In the genomic region with DNA sequence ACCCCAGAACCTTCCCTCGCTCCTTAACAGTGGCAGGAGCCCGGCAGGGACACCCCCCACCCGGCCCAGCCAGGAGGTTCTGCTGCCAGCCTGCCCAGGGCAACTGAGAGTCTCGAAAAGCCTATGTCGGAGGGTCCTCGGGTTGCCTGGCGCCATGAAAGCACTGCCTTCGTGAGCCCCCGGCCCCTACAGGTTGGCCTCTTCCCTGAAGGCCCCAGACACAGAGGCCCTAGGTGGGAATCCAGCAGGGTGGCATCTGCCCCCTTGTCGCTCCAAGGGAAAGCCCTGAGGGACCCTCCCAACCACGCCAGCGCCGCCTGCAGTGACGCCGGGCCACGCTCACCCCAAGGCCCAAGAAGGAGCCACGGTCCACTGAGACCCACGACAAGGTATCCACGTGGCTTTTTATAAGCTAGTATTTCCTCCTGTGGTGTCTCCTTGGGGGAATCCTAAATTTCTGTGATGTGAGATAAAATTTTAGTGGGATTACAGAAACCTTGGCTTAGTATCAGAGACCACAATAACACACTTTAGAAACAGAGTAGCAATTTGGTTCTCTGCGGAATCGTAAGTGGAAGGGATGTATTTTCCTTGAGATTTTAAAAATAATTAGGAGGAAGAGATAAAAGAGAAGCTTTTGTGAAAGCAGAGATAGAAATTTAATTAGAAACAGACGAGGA, we compare ENCODE assay signal across 22 cellular contexts.
A peak's percentile ranks its signal among the peaks of the same experiment; 100 is the strongest.
DNase-seq lines count a peak whose midpoint lies in the region; ATAC-seq and TF ChIP-seq lines count a peak whose summit lies in the region.
"Had no signal": no experiment of that assay in that cellular context is flagged by ENCODE, and none has a peak within 500 bp of the region (broad histone marks: within the 10 kb centered on the region; RNA-seq: fewer than 3 reads in every experiment).

No MANE protein-coding gene starts in this region.

- no peaks in the 10 kb centered on the region for H3K9me3 ChIP-seq in testis
- H3K9me3 ChIP-seq: left lung, upper lobe of right lung had no signal

- TF ChIP-seq CTCF in nephron (IDR thresholded peaks at IDR 0.05; ENCODE audit: unreplicated experiment in 3 of 3) = no peak
- TF ChIP-seq CTCF in testis (IDR thresholded peaks at IDR 0.05) = no peak

- H3K4me3 Mint-ChIP-seq in activated CD8-positive, alpha-beta memory T cell treated with anti-CD3 and anti-CD28 coated beads, Interleukin-2, amount 10 ng/mL, durations not matched to agents 7 days and 5 days = no peak overlapping the region
- no peak overlapping the region for H3K4me3 Mint-ChIP-seq in dendritic cell treated with granulocyte-macrophage colony-stimulating factor and Interleukin-4, amounts not matched to agents 40 ng/mL and 50 ng/mL, for 4 days
- H3K4me3 Mint-ChIP-seq in nephron = no peak overlapping the region
- H3K4me3 Mint-ChIP-seq: activated CD4-positive, alpha-beta memory T cell treated with anti-CD3 and anti-CD28 coated beads, Interleukin-2, amount 10 ng/mL, durations not matched to agents 7 days and 5 days had no signal

- intact Hi-C loops in dendritic cell treated with granulocyte-macrophage colony-stimulating factor and Interleukin-4, amounts not matched to agents 40 ng/mL and 50 ng/mL, for 4 days (cut with micrococcal nuclease) = no loop called here
- intact Hi-C loops in testis (cut with DNase I; ENCODE audit: low total_unique reads) = no loop called here

- no peak for ATAC-seq in activated CD8-positive, alpha-beta memory T cell treated with anti-CD3 and anti-CD28 coated beads, Interleukin-2, amount 10 ng/mL, durations not matched to agents 7 days and 5 days
- ATAC-seq in GM19452 (IDR thresholded peaks at IDR 0.05; ENCODE audit: unreplicated experiment) = no peak
- ATAC-seq: left lung; PC-3; stimulated activated naive CD8-positive, alpha-beta T cell treated with anti-CD3 and anti-CD28 coated beads, Interleukin-15, Interleukin-2, amounts not matched to agents 100 U/mL and 50 U/mL, for 24 hours; upper lobe of right lung had no signal

- no peaks in the 10 kb centered on the region for H3K27me3 ChIP-seq in testis
- H3K27me3 ChIP-seq: dorsolateral prefrontal cortex, left lung, upper lobe of right lung had no signal

- H3K27ac Mint-ChIP-seq in activated CD8-positive, alpha-beta memory T cell treated with anti-CD3 and anti-CD28 coated beads, Interleukin-2, amount 10 ng/mL, durations not matched to agents 7 days and 5 days = no peak overlapping the region
- H3K27ac Mint-ChIP-seq in dendritic cell treated with granulocyte-macrophage colony-stimulating factor and Interleukin-4, amounts not matched to agents 40 ng/mL and 50 ng/mL, for 4 days = peak overlapping the region; percentile 99
- H3K27ac Mint-ChIP-seq in nephron = peak overlapping the region in 2 of 3 experiments; percentile 67 to 74

- WGBS in testis, 2 donors = 84 to 86% methylated on average over 13 to 22 of the region's 22 CpGs

- peaks cover 86% of the 10 kb centered on the region for H3K4me1 Mint-ChIP-seq in activated CD8-positive, alpha-beta memory T cell treated with anti-CD3 and anti-CD28 coated beads, Interleukin-2, amount 10 ng/mL, durations not matched to agents 7 days and 5 days
- H3K4me1 Mint-ChIP-seq in dendritic cell treated with granulocyte-macrophage colony-stimulating factor and Interleukin-4, amounts not matched to agents 40 ng/mL and 50 ng/mL, for 4 days (ENCODE audit: low read depth) = peaks cover 100% of the 10 kb centered on the region
- peaks cover 57% of the 10 kb centered on the region for H3K4me1 Mint-ChIP-seq in nephron

- H3K4me3 ChIP-seq in testis = no peak overlapping the region
- H3K4me3 ChIP-seq: dorsolateral prefrontal cortex, left lung, upper lobe of right lung had no signal

- CTCF ChIA-PET in activated CD8-positive, alpha-beta memory T cell treated with anti-CD3 and anti-CD28 coated beads, Interleukin-2, amount 10 ng/mL, durations not matched to agents 7 days and 5 days (lab: Charles Lee) = no interaction called here

- TF ChIP-seq POLR2A in testis (IDR thresholded peaks at IDR 0.05) = no peak

- H3K9me3 Mint-ChIP-seq in activated CD8-positive, alpha-beta memory T cell treated with anti-CD3 and anti-CD28 coated beads, Interleukin-2, amount 10 ng/mL, durations not matched to agents 7 days and 5 days (ENCODE audit: low read depth) = peaks cover 8% of the 10 kb centered on the region
- no peaks in the 10 kb centered on the region for H3K9me3 Mint-ChIP-seq in dendritic cell treated with granulocyte-macrophage colony-stimulating factor and Interleukin-4, amounts not matched to agents 40 ng/mL and 50 ng/mL, for 4 days
- H3K9me3 Mint-ChIP-seq in nephron = peaks cover 19% of the 10 kb centered on the region

- no peaks in the 10 kb centered on the region for H3K27me3 Mint-ChIP-seq in activated CD8-positive, alpha-beta memory T cell treated with anti-CD3 and anti-CD28 coated beads, Interleukin-2, amount 10 ng/mL, durations not matched to agents 7 days and 5 days
- H3K27me3 Mint-ChIP-seq in dendritic cell treated with granulocyte-macrophage colony-stimulating factor and Interleukin-4, amounts not matched to agents 40 ng/mL and 50 ng/mL, for 4 days = no peaks in the 10 kb centered on the region
- H3K27me3 Mint-ChIP-seq in nephron (ENCODE audit: low read depth) = no peaks in the 10 kb centered on the region

- peak; percentile 31 for DNase-seq in activated CD8-positive, alpha-beta memory T cell treated with anti-CD3 and anti-CD28 coated beads, Interleukin-2, amount 10 ng/mL, durations not matched to agents 7 days and 5 days
- no peak for DNase-seq in activated CD8-positive, alpha-beta memory T cell treated with anti-CD3 and anti-CD28 coated beads for 24 hours
- DNase-seq in testis (no peak), NCI-H226 (no peak), activated gamma-delta T cell (lab: John Stamatoyannopoulos, UW) (no peak)
- DNase-seq: activated CD4-positive, alpha-beta memory T cell treated with anti-CD3 and anti-CD28 coated beads, Interleukin-2, amount 10 ng/mL, durations not matched to agents 7 days and 5 days; C1 segment of cervical spinal cord; DMS 273 treated with DMSO at 0.1 percent for 48 hours; left lung; midbrain; NCI-H1417 treated with DMSO at 0.1 percent for 48 hours; occipital lobe; PC-3; SIG-M5; stimulated activated CD4-positive, alpha-beta T cell treated with anti-CD3 and anti-CD28 coated beads, Interleukin-1b, Interleukin-23, amount 100 ng/mL, for 48 hours; stimulated activated naive CD8-positive, alpha-beta T cell treated with anti-CD3 and anti-CD28 coated beads, Interleukin-15, Interleukin-2, amounts not matched to agents 100 U/mL and 50 U/mL, for 24 hours; T-helper 2 cell; upper lobe of right lung had no signal

- H3K36me3 Mint-ChIP-seq in activated CD8-positive, alpha-beta memory T cell treated with anti-CD3 and anti-CD28 coated beads, Interleukin-2, amount 10 ng/mL, durations not matched to agents 7 days and 5 days = peaks cover 22% of the 10 kb centered on the region
- peaks cover 38% of the 10 kb centered on the region for H3K36me3 Mint-ChIP-seq in dendritic cell treated with granulocyte-macrophage colony-stimulating factor and Interleukin-4, amounts not matched to agents 40 ng/mL and 50 ng/mL, for 4 days (ENCODE audit: low read depth)
- H3K36me3 Mint-ChIP-seq in nephron (ENCODE audit: low read depth) = peaks cover 18% of the 10 kb centered on the region

- H3K27ac ChIP-seq in testis = peak overlapping the region; percentile 25 to 50
- H3K27ac ChIP-seq: left lung, upper lobe of right lung had no signal

- H3K4me1 ChIP-seq in testis = peaks cover 34% of the 10 kb centered on the region

- H3K36me3 ChIP-seq in testis (ENCODE audit: low read depth, missing control alignments) = no peaks in the 10 kb centered on the region
- H3K36me3 ChIP-seq: left lung, upper lobe of right lung had no signal
